21 cellular contexts compared by ENCODE assay signal in genomic region chr11:70036971-70037882, GRCh38. TPM values are rescaled to one million over a fixed set of nuclear protein-coding genes. Genes with fewer than 3 reads are reported as not detected.
"Had no signal": no experiment of that assay in that cellular context is flagged by ENCODE, and none has a peak within 500 bp of the region (broad histone marks: within the 10 kb centered on the region; RNA-seq: fewer than 3 reads in every experiment).

No MANE protein-coding gene starts in this region.

- DNase-seq: activated CD4-positive, alpha-beta T cell treated with anti-CD3 and anti-CD28 coated beads, Interleukin-2, amount 10 ng/mL, durations not matched to agents 7 days and 5 days; activated CD8-positive, alpha-beta memory T cell treated with anti-CD3 and anti-CD28 coated beads, Interleukin-2, amount 50 U/mL, for 48 hours; activated CD8-positive, alpha-beta T cell treated with anti-CD3 and anti-CD28 coated beads, Interleukin-2, amount 10 ng/mL, durations not matched to agents 7 days and 5 days; activated effector memory CD4-positive, alpha-beta T cell treated with anti-CD3 and anti-CD28 coated beads, Interleukin-2, amount 50 U/mL, for 16 hours; activated naive CD4-positive, alpha-beta T cell treated with anti-CD3 and anti-CD28 coated beads, Interleukin-2, amount 50 U/mL, for 16 hours; activated T-cell treated with anti-CD3 and anti-CD28 coated beads, Interleukin-2, amount 50 U/mL, for 48 hours; brain microvascular endothelial cell; central memory CD4-positive, alpha-beta T cell; effector CD4-positive, alpha-beta T cell; esophagus squamous epithelium; left colon; stimulated activated CD4-positive, alpha-beta T cell treated with anti-CD3 and anti-CD28 coated beads, Interleukin-12 subunit alpha, Interleukin-12 subunit beta, amount 100 ng/mL, for 4 hours; stimulated activated CD4-positive, alpha-beta T cell treated with anti-CD3 and anti-CD28 coated beads, Interleukin-1b, Interleukin-23, amount 100 ng/mL, for 48 hours; stimulated activated CD8-positive, alpha-beta memory T cell treated with anti-CD3 and anti-CD28 coated beads, Interleukin-4, amount 100 ng/mL, for 48 hours; stimulated activated naive CD4-positive, alpha-beta T cell; T-cell; thyroid gland had no signal

- H3K4me3 Mint-ChIP-seq: activated CD4-positive, alpha-beta T cell treated with anti-CD3 and anti-CD28 coated beads, Interleukin-2, amount 10 ng/mL, durations not matched to agents 7 days and 5 days; activated CD8-positive, alpha-beta T cell treated with anti-CD3 and anti-CD28 coated beads, Interleukin-2, amount 10 ng/mL, durations not matched to agents 7 days and 5 days; mesothelial cell of epicardium; natural killer cell treated with Interleukin-12 subunit alpha and Interleukin-12 subunit beta and Interleukin-15 and Interleukin-18, amount 100 ng/mL, for 72 hours; T-cell had no signal

- ATAC-seq: activated CD8-positive, alpha-beta T cell treated with anti-CD3 and anti-CD28 coated beads, Interleukin-2, amount 10 ng/mL, durations not matched to agents 7 days and 5 days; left colon; natural killer cell treated with Interleukin-12 subunit alpha and Interleukin-12 subunit beta and Interleukin-15 and Interleukin-18, amount 100 ng/mL, for 72 hours; T-cell had no signal

- H3K4me1 Mint-ChIP-seq: activated CD4-positive, alpha-beta T cell treated with anti-CD3 and anti-CD28 coated beads, Interleukin-2, amount 10 ng/mL, durations not matched to agents 7 days and 5 days; mesothelial cell of epicardium; T-cell had no signal

- H3K27ac Mint-ChIP-seq: activated CD4-positive, alpha-beta T cell treated with anti-CD3 and anti-CD28 coated beads, Interleukin-2, amount 10 ng/mL, durations not matched to agents 7 days and 5 days; activated CD8-positive, alpha-beta T cell treated with anti-CD3 and anti-CD28 coated beads, Interleukin-2, amount 10 ng/mL, durations not matched to agents 7 days and 5 days; mesothelial cell of epicardium; natural killer cell treated with Interleukin-12 subunit alpha and Interleukin-12 subunit beta and Interleukin-15 and Interleukin-18, amount 100 ng/mL, for 72 hours; T-cell had no signal

- H3K4me3 ChIP-seq: esophagus squamous epithelium, lung, thyroid gland had no signal

- H3K27ac ChIP-seq: brain microvascular endothelial cell, esophagus squamous epithelium, neutrophil, thyroid gland had no signal

RNA-seq across cellular contexts. Expression of gene ANO1, which starts 40.9 kb away (rescaled TPM):
- total RNA-seq: activated CD4-positive, alpha-beta T cell treated with anti-CD3 and anti-CD28 coated beads, Interleukin-2, amount 10 ng/mL, durations not matched to agents 7 days and 5 days; activated CD8-positive, alpha-beta T cell treated with anti-CD3 and anti-CD28 coated beads, Interleukin-2, amount 10 ng/mL, durations not matched to agents 7 days and 5 days; natural killer cell treated with Interleukin-12 subunit alpha and Interleukin-12 subunit beta and Interleukin-15 and Interleukin-18, amount 100 ng/mL, for 72 hours had no signal
